ENCODE assay signal across 1 cellular context in the genomic region with DNA sequence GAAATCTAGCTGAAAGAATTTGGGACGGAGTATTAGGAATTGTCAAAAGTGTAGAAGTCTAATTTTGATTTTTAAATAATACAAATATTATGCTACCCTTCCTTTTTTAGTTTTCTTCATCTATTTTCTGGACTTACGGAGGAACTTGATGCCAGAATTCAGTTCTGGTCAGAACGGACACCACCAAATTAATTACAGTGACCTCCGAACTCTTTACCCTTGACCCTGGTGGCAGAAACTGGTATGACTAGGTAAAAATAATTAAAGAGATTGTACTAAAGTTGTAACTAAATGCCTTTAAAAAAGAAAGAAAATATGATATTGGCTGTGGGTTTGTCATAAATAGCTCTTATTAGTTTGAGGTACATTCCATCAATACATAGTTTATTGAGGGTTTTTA.
TF ChIP-seq lines count a peak whose summit lies in the region.

No MANE protein-coding gene starts in this region.

TF ChIP-seq in H1, 55 proteins besides CTCF, POLR2A, EP300 and RAD21:
- TF ChIP-seq PHF8 (conservative IDR thresholded peaks at IDR 0.05; ENCODE audit: low read depth, low read length): no peak
